16 cellular contexts compared by ENCODE assay signal in genomic region chr7:22845221-22845844, GRCh38.
"Had no signal": no experiment of that assay in that cellular context is flagged by ENCODE, and none has a peak within 500 bp of the region (broad histone marks: within the 10 kb centered on the region; RNA-seq: fewer than 3 reads in every experiment).

No MANE protein-coding gene starts in this region.

- H3K27ac ChIP-seq: esophagus squamous epithelium, pancreas, stomach, thyroid gland had no signal

- H3K36me3 ChIP-seq: esophagus squamous epithelium, pancreas, stomach, thyroid gland had no signal

- H3K4me1 ChIP-seq: pancreas, stomach, thyroid gland had no signal

- H3K27me3 Mint-ChIP-seq: activated B cell treated with CpG ODN at 0.5 μM for 24 hours; activated naive CD4-positive, alpha-beta T cell treated with anti-CD3 and anti-CD28 coated beads, Interleukin-2, amount 50 U/mL, for 24 hours had no signal

- H3K4me3 Mint-ChIP-seq: activated B cell treated with CpG ODN at 0.5 μM for 24 hours; activated CD4-positive, alpha-beta T cell treated with anti-CD3 and anti-CD28 coated beads, Interleukin-2, amount 10 ng/mL, durations not matched to agents 7 days and 5 days; activated naive CD4-positive, alpha-beta T cell treated with anti-CD3 and anti-CD28 coated beads, Interleukin-2, amount 50 U/mL, for 24 hours; endodermal cell; T-helper 17 cell had no signal

- H3K4me1 Mint-ChIP-seq: activated B cell treated with CpG ODN at 0.5 μM for 24 hours; activated CD4-positive, alpha-beta T cell treated with anti-CD3 and anti-CD28 coated beads, Interleukin-2, amount 10 ng/mL, durations not matched to agents 7 days and 5 days; activated naive CD4-positive, alpha-beta T cell treated with anti-CD3 and anti-CD28 coated beads, Interleukin-2, amount 50 U/mL, for 24 hours; naive B cell had no signal

- DNase-seq: activated B cell treated with CpG ODN at 0.5 μM for 24 hours; activated CD4-positive, alpha-beta T cell treated with anti-CD3 and anti-CD28 coated beads, Interleukin-2, amount 10 ng/mL, durations not matched to agents 7 days and 5 days; activated effector memory CD4-positive, alpha-beta T cell treated with Interleukin-2 at 50 U/mL for 16 hours; activated T-cell treated with anti-CD3 and anti-CD28 coated beads for 4 hours; endodermal cell; esophagus squamous epithelium; naive B cell; pancreas; stimulated activated CD4-positive, alpha-beta T cell treated with anti-CD3 and anti-CD28 coated beads, Interleukin-4, amount 100 ng/mL, for 1 hour; stimulated activated CD8-positive, alpha-beta memory T cell treated with anti-CD3 and anti-CD28 coated beads, Interleukin-4, amount 100 ng/mL, for 48 hours; stomach; T-helper 17 cell; thyroid gland had no signal

- H3K4me3 ChIP-seq: esophagus squamous epithelium, pancreas, stomach, thyroid gland had no signal

- FAIRE-seq: frontal cortex, pancreas, urothelium cell line had no signal

- H3K9me3 Mint-ChIP-seq: activated B cell treated with CpG ODN at 0.5 μM for 24 hours; activated CD4-positive, alpha-beta T cell treated with anti-CD3 and anti-CD28 coated beads, Interleukin-2, amount 10 ng/mL, durations not matched to agents 7 days and 5 days; activated naive CD4-positive, alpha-beta T cell treated with anti-CD3 and anti-CD28 coated beads, Interleukin-2, amount 50 U/mL, for 24 hours had no signal

- H3K9me3 ChIP-seq: esophagus squamous epithelium, pancreas, stomach, thyroid gland had no signal

- ATAC-seq: pancreas, T-helper 17 cell had no signal

- H3K27ac Mint-ChIP-seq: activated B cell treated with CpG ODN at 0.5 μM for 24 hours; activated CD4-positive, alpha-beta T cell treated with anti-CD3 and anti-CD28 coated beads, Interleukin-2, amount 10 ng/mL, durations not matched to agents 7 days and 5 days; activated naive CD4-positive, alpha-beta T cell treated with anti-CD3 and anti-CD28 coated beads, Interleukin-2, amount 50 U/mL, for 24 hours; endodermal cell; T-helper 17 cell had no signal

- H3K27me3 ChIP-seq: esophagus squamous epithelium, pancreas, stomach, thyroid gland had no signal

- H3K36me3 Mint-ChIP-seq: activated naive CD4-positive, alpha-beta T cell treated with anti-CD3 and anti-CD28 coated beads, Interleukin-2, amount 50 U/mL, for 24 hours; naive B cell had no signal
